Comparison of ENCODE assay signal across 8 cellular contexts in the genomic region with DNA sequence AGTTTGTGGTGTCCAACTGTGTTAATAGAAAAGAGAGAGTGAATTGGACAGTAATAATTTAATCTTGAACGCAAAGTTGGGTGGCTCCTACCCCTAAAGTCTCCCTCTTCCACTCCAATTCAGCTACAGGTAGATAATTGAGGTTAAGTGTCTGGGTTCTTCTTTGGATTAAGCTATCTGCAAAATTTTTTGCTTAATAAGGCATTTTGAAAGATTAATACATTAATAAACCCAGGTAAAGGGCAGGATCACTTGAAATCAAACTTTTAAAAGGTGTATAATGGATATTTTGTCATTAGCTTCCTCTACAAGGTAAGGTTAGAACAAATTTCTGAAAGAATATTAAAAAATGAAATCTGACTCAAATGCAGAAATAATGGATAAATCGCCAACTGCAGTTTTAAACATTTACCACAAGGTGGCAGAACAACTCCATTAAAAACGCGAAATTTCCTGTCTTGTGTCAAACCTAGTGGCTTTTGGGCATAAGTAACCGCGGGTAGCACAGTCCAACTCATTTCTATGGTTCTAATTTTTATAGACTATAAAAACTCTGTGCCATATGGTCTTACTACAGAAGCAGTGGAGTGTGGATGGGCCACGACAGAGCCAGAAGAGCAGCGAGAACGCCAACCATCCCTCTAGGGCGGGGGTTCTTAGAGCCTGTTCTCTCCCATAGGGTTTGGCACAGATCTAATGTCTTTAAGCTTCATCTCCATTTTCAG.
DNase-seq lines count a peak whose midpoint lies in the region; TF ChIP-seq lines count a peak whose summit lies in the region.

No MANE protein-coding gene starts in this region.

- H3K36me3 ChIP-seq in GM06990 (ENCODE audit: control insufficient read depth, insufficient read depth, low read length) (no peaks in the 10 kb centered on the region), WERI-Rb-1 (no peaks in the 10 kb centered on the region), parathyroid adenoma (ENCODE audit: control insufficient read depth, insufficient read depth, low read length) (no peaks in the 10 kb centered on the region)

- H3K4me3 ChIP-seq in GM06990 (replicated peaks; ENCODE audit: low read depth, low read length) (no peak overlapping the region), WERI-Rb-1 (ENCODE audit: low read depth, low read length) (no peak overlapping the region), parathyroid adenoma (ENCODE audit: low read depth, low read length) (no peak overlapping the region)

- no peaks in the 10 kb centered on the region for H3K27me3 ChIP-seq in GM06990 (replicated peaks; ENCODE audit: control insufficient read depth, insufficient read depth, low read length)
- no peaks in the 10 kb centered on the region for H3K27me3 ChIP-seq in WERI-Rb-1 (ENCODE audit: insufficient read depth, low read depth, severe bottlenecking)
- no peaks in the 10 kb centered on the region for H3K27me3 ChIP-seq in parathyroid adenoma (ENCODE audit: control insufficient read depth, insufficient read depth, low read length)

- H3K9me3 ChIP-seq in WERI-Rb-1 (ENCODE audit: severe bottlenecking) (peaks cover 6% of the 10 kb centered on the region), parathyroid adenoma (ENCODE audit: control insufficient read depth, low read length) (no peaks in the 10 kb centered on the region)

- H2AFZ ChIP-seq in parathyroid adenoma = no peak overlapping the region

- H3K4me1 ChIP-seq in parathyroid adenoma = no peaks in the 10 kb centered on the region

- no peak overlapping the region for H3K4me2 ChIP-seq in parathyroid adenoma (ENCODE audit: low read length)

- H3K9ac ChIP-seq in parathyroid adenoma = no peak overlapping the region

- peak overlapping the region; percentile 29; the same call in 1 of the 2 replicates for H3K27ac ChIP-seq in 22Rv1
- H3K27ac ChIP-seq in WERI-Rb-1 = no peak overlapping the region
- H3K27ac ChIP-seq in parathyroid adenoma = no peak overlapping the region

- peak; percentile 60 for DNase-seq in GM06990 (ENCODE audit: extremely low read depth, insufficient read length)
- peak; percentile 60 for DNase-seq in NCI-H2029 treated with DMSO at 0.1 percent for 48 hours (lab: John Stamatoyannopoulos, UW)
- peak; percentile 22 for DNase-seq in WERI-Rb-1
- DNase-seq in germinal center (ENCODE audit: low spot score) = peak; percentile 21
- DNase-seq in activated CD4-positive, CD25-positive, alpha-beta regulatory T cell treated with anti-CD3 and anti-CD28 coated beads, Interleukin-2, amount 50 U/mL, for 72 hours = no peak
- DNase-seq in stimulated activated CD4-positive, alpha-beta T cell treated with anti-CD3 and anti-CD28 coated beads, Interleukin-2, amount 100 ng/mL, for 24 hours = no peak

- TF ChIP-seq CTCF in 22Rv1 (IDR thresholded peaks at IDR 0.05) (peak; percentile 74), GM06990 (IDR thresholded peaks at IDR 0.05; ENCODE audit: insufficient read depth, low read length, poor library complexity, severe bottlenecking) (peak; percentile 47), WERI-Rb-1 (IDR thresholded peaks at IDR 0.05; ENCODE audit: low read depth, low read length) (peak; percentile 37; the same call in 1 of the 2 replicates), parathyroid adenoma (IDR thresholded peaks at IDR 0.05) (peak; percentile 94)

- no peaks in the 10 kb centered on the region for H3K79me2 ChIP-seq in parathyroid adenoma

Comparison
In these comparisons a context has a peak if more than half of its experiments do, and no peak if none do; other contexts are left out.
1. CTCF ChIP-seq: peak in every context shown above with its lines; median percentile 94 in parathyroid adenoma; 74 in 22Rv1; 47 in GM06990; 37 in WERI-Rb-1.
2. DNase-seq: peak in GM06990 (single experiment), NCI-H2029 treated with DMSO at 0.1 percent for 48 hours (single experiment), WERI-Rb-1 (single experiment) and germinal center (single experiment); none in activated CD4-positive, CD25-positive, alpha-beta regulatory T cell treated with anti-CD3 and anti-CD28 coated beads, Interleukin-2, amount 50 U/mL, for 72 hours (single experiment) and stimulated activated CD4-positive, alpha-beta T cell treated with anti-CD3 and anti-CD28 coated beads, Interleukin-2, amount 100 ng/mL, for 24 hours (0 of 2).